In genomic region chr18:2609604-2610003, GRCh38 we compare ENCODE assay signal across 23 cellular contexts. TPM values are rescaled to one million over a fixed set of nuclear protein-coding genes. Genes with fewer than 3 reads are reported as not detected.
"Had no signal": no experiment of that assay in that cellular context is flagged by ENCODE, and none has a peak within 500 bp of the region (broad histone marks: within the 10 kb centered on the region; RNA-seq: fewer than 3 reads in every experiment).

No MANE protein-coding gene starts in this region.

- H3K27me3 Mint-ChIP-seq: brain; naive thymus-derived CD8-positive, alpha-beta T cell; stimulated activated memory B cell treated with anti-CD40 and anti-IgM and Interleukin-4, amounts not matched to agents 10 μg/mL and 1 μg/mL and 100 μg/mL, for 72 hours; stimulated activated naive CD8-positive, alpha-beta T cell treated with anti-CD3 and anti-CD28 coated beads, Interleukin-15, amount 100 ng/mL, for 72 hours; type B pancreatic cell had no signal

- DNase-seq: activated CD4-positive, alpha-beta T cell treated with anti-CD3 and anti-CD28 coated beads for 48 hours; activated gamma-delta T cell treated with Interleukin-2 at 50 U/mL for 16 hours; adrenal gland; cerebellar nuclear complex; colonic mucosa; effector memory CD4-positive, alpha-beta T cell; kidney glomerular epithelial cell; lower lobe of right lung; mesenchymal stem cell; naive thymus-derived CD8-positive, alpha-beta T cell; stimulated activated CD4-positive, alpha-beta T cell treated with anti-CD3 and anti-CD28 coated beads, Interleukin-1b, Interleukin-23, amount 100 ng/mL, for 48 hours; stimulated activated CD4-positive, alpha-beta T cell treated with anti-CD3 and anti-CD28 coated beads, Interleukin-4, amount 100 ng/mL, for 4 hours; stimulated activated CD8-positive, alpha-beta memory T cell treated with anti-CD3 and anti-CD28 coated beads, Interleukin-4, amount 100 ng/mL, for 48 hours; stimulated activated naive CD8-positive, alpha-beta T cell treated with anti-CD3 and anti-CD28 coated beads, Interleukin-15, amount 100 ng/mL, for 72 hours; substantia nigra had no signal

- FAIRE-seq: frontal cortex had no signal

- H3K27ac Mint-ChIP-seq: activated naive CD4-positive, alpha-beta T cell treated with anti-CD3 and anti-CD28 coated beads, Interleukin-2, amount 50 U/mL, for 72 hours; brain; neural progenitor cell; stimulated activated memory B cell treated with anti-CD40 and anti-IgM and Interleukin-4, amounts not matched to agents 10 μg/mL and 1 μg/mL and 100 μg/mL, for 72 hours; stimulated activated naive CD8-positive, alpha-beta T cell treated with anti-CD3 and anti-CD28 coated beads, Interleukin-15, amount 100 ng/mL, for 72 hours; type B pancreatic cell had no signal

- H3K36me3 Mint-ChIP-seq: stimulated activated memory B cell treated with anti-CD40 and anti-IgM and Interleukin-4, amounts not matched to agents 10 μg/mL and 1 μg/mL and 100 μg/mL, for 72 hours had no signal

- H3K4me1 Mint-ChIP-seq: brain, neural progenitor cell had no signal

- H3K9me3 Mint-ChIP-seq: activated naive CD4-positive, alpha-beta T cell treated with anti-CD3 and anti-CD28 coated beads, Interleukin-2, amount 50 U/mL, for 72 hours; brain; naive thymus-derived CD8-positive, alpha-beta T cell; neural progenitor cell; stimulated activated naive CD8-positive, alpha-beta T cell treated with anti-CD3 and anti-CD28 coated beads, Interleukin-15, amount 100 ng/mL, for 72 hours; type B pancreatic cell had no signal

- ATAC-seq: activated naive CD4-positive, alpha-beta T cell treated with anti-CD3 and anti-CD28 coated beads, Interleukin-2, amount 50 U/mL, for 72 hours; left lobe of liver; lower lobe of right lung; naive thymus-derived CD8-positive, alpha-beta T cell; stimulated activated memory B cell treated with anti-CD40 and anti-IgM and Interleukin-4, amounts not matched to agents 10 μg/mL and 1 μg/mL and 100 μg/mL, for 72 hours; stimulated activated naive CD8-positive, alpha-beta T cell treated with anti-CD3 and anti-CD28 coated beads, Interleukin-15, amount 100 ng/mL, for 72 hours had no signal

- H3K4me3 Mint-ChIP-seq: brain; naive thymus-derived CD8-positive, alpha-beta T cell; neural progenitor cell; stimulated activated memory B cell treated with anti-CD40 and anti-IgM and Interleukin-4, amounts not matched to agents 10 μg/mL and 1 μg/mL and 100 μg/mL, for 72 hours; stimulated activated naive CD8-positive, alpha-beta T cell treated with anti-CD3 and anti-CD28 coated beads, Interleukin-15, amount 100 ng/mL, for 72 hours; type B pancreatic cell had no signal

RNA-seq across cellular contexts. Expression of gene NDC80, which starts 38.2 kb away (rescaled TPM):
- total RNA-seq: ascending aorta had no signal

RNA-seq across cellular contexts. Expression of gene METTL4, which starts 38.3 kb away (rescaled TPM):
- total RNA-seq: ascending aorta had no signal
